In the genomic region with DNA sequence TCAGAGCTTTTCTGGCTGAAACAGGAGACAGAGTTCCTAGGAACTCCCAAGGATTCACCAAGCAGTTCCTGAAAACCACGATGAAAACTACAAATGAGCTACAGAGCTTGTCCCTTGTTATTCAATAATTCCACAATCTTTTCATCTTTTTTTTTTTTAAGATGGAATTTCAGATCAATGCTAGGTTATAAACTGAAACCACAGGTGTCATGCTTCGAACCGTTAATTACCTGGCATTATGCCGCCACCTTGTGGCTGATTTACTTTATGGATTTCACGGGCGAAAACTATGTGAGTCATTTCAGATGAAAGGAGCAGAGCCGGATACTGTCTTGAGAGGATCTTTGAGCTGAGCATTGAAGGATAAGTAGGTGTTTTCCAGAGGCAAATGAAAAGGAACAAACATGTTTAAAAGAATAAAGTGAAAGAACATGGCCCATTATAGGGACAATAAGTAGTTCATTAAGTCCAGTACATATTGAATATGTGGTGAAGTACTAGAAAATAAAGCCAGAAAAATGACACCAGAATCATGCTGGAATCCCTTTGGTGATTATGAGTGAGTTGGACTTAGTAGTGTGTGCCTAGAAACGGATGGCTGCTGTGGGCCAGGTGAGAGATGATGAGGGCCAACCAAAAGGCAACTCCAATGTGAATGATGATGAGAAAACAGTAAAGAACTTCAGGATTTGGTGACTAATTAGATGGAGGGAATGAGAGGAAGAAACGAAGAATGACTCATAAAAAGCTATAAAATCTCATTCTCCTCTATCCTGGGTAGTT, we compare ENCODE assay signal across 1 cellular context.
TF ChIP-seq lines count a peak whose summit lies in the region.

No MANE protein-coding gene starts in this region.

TF ChIP-seq in GM12878, 131 proteins besides CTCF, POLR2A, EP300 and RAD21 (continued from another document):
- TF ChIP-seq, protein P1, sequence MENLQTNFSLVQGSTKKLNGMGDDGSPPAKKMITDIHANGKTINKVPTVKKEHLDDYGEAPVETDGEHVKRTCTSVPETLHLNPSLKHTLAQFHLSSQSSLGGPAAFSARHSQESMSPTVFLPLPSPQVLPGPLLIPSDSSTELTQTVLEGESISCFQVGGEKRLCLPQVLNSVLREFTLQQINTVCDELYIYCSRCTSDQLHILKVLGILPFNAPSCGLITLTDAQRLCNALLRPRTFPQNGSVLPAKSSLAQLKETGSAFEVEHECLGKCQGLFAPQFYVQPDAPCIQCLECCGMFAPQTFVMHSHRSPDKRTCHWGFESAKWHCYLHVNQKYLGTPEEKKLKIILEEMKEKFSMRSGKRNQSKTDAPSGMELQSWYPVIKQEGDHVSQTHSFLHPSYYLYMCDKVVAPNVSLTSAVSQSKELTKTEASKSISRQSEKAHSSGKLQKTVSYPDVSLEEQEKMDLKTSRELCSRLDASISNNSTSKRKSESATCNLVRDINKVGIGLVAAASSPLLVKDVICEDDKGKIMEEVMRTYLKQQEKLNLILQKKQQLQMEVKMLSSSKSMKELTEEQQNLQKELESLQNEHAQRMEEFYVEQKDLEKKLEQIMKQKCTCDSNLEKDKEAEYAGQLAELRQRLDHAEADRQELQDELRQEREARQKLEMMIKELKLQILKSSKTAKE (IDR thresholded peaks at IDR 0.05; ENCODE audit: low read depth, poor library complexity, severe bottlenecking) = peak; percentile 37
- TF ChIP-seq SIX5 (IDR thresholded peaks at IDR 0.05; ENCODE audit: low read depth, low read length, severe bottlenecking) (no peak), FOS (IDR thresholded peaks at IDR 0.05; ENCODE audit: borderline replicate concordance, extremely low read depth, insufficient read length) (no peak), MTA3 (IDR thresholded peaks at IDR 0.05; ENCODE audit: borderline replicate concordance, low read length) (no peak), ESRRA (IDR thresholded peaks at IDR 0.05; ENCODE audit: low read length) (no peak), EZH2 (IDR thresholded peaks at IDR 0.05; ENCODE audit: borderline replicate concordance, control insufficient read depth, low read depth, low read length) (no peak), TCF3 (IDR thresholded peaks at IDR 0.05; ENCODE audit: borderline replicate concordance, insufficient read depth, low read depth, low read length) (0 out of 2 replicates have a peak, but pooled peaks have one; percentile 15), IRF4 (IDR thresholded peaks at IDR 0.05; ENCODE audit: low read depth, low read length) (peak; percentile 57; the same call in 1 of the 2 replicates), DPF2 (IDR thresholded peaks at IDR 0.05) (no peak), HDAC6 (IDR thresholded peaks at IDR 0.05; ENCODE audit: unreplicated experiment) (no peak), CREB1 (IDR thresholded peaks at IDR 0.05; ENCODE audit: low read depth) (no peak)
- TF ChIP-seq, protein P2, sequence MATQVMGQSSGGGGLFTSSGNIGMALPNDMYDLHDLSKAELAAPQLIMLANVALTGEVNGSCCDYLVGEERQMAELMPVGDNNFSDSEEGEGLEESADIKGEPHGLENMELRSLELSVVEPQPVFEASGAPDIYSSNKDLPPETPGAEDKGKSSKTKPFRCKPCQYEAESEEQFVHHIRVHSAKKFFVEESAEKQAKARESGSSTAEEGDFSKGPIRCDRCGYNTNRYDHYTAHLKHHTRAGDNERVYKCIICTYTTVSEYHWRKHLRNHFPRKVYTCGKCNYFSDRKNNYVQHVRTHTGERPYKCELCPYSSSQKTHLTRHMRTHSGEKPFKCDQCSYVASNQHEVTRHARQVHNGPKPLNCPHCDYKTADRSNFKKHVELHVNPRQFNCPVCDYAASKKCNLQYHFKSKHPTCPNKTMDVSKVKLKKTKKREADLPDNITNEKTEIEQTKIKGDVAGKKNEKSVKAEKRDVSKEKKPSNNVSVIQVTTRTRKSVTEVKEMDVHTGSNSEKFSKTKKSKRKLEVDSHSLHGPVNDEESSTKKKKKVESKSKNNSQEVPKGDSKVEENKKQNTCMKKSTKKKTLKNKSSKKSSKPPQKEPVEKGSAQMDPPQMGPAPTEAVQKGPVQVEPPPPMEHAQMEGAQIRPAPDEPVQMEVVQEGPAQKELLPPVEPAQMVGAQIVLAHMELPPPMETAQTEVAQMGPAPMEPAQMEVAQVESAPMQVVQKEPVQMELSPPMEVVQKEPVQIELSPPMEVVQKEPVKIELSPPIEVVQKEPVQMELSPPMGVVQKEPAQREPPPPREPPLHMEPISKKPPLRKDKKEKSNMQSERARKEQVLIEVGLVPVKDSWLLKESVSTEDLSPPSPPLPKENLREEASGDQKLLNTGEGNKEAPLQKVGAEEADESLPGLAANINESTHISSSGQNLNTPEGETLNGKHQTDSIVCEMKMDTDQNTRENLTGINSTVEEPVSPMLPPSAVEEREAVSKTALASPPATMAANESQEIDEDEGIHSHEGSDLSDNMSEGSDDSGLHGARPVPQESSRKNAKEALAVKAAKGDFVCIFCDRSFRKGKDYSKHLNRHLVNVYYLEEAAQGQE (IDR thresholded peaks at IDR 0.05; ENCODE audit: low read depth, low read length) = no peak
- TF ChIP-seq, protein P3, sequence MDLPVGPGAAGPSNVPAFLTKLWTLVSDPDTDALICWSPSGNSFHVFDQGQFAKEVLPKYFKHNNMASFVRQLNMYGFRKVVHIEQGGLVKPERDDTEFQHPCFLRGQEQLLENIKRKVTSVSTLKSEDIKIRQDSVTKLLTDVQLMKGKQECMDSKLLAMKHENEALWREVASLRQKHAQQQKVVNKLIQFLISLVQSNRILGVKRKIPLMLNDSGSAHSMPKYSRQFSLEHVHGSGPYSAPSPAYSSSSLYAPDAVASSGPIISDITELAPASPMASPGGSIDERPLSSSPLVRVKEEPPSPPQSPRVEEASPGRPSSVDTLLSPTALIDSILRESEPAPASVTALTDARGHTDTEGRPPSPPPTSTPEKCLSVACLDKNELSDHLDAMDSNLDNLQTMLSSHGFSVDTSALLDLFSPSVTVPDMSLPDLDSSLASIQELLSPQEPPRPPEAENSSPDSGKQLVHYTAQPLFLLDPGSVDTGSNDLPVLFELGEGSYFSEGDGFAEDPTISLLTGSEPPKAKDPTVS (IDR thresholded peaks at IDR 0.05; ENCODE audit: low read depth, low read length) = no peak
- TF ChIP-seq, protein P4, sequence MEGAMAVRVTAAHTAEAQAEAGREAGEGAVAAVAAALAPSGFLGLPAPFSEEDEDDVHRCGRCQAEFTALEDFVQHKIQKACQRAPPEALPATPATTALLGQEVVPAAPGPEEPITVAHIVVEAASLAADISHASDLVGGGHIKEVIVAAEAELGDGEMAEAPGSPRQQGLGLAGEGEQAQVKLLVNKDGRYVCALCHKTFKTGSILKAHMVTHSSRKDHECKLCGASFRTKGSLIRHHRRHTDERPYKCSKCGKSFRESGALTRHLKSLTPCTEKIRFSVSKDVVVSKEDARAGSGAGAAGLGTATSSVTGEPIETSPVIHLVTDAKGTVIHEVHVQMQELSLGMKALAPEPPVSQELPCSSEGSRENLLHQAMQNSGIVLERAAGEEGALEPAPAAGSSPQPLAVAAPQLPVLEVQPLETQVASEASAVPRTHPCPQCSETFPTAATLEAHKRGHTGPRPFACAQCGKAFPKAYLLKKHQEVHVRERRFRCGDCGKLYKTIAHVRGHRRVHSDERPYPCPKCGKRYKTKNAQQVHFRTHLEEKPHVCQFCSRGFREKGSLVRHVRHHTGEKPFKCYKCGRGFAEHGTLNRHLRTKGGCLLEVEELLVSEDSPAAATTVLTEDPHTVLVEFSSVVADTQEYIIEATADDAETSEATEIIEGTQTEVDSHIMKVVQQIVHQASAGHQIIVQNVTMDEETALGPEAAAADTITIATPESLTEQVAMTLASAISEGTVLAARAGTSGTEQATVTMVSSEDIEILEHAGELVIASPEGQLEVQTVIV (IDR thresholded peaks at IDR 0.05; ENCODE audit: borderline replicate concordance, partially characterized antibody) = no peak
- TF ChIP-seq, protein P5, sequence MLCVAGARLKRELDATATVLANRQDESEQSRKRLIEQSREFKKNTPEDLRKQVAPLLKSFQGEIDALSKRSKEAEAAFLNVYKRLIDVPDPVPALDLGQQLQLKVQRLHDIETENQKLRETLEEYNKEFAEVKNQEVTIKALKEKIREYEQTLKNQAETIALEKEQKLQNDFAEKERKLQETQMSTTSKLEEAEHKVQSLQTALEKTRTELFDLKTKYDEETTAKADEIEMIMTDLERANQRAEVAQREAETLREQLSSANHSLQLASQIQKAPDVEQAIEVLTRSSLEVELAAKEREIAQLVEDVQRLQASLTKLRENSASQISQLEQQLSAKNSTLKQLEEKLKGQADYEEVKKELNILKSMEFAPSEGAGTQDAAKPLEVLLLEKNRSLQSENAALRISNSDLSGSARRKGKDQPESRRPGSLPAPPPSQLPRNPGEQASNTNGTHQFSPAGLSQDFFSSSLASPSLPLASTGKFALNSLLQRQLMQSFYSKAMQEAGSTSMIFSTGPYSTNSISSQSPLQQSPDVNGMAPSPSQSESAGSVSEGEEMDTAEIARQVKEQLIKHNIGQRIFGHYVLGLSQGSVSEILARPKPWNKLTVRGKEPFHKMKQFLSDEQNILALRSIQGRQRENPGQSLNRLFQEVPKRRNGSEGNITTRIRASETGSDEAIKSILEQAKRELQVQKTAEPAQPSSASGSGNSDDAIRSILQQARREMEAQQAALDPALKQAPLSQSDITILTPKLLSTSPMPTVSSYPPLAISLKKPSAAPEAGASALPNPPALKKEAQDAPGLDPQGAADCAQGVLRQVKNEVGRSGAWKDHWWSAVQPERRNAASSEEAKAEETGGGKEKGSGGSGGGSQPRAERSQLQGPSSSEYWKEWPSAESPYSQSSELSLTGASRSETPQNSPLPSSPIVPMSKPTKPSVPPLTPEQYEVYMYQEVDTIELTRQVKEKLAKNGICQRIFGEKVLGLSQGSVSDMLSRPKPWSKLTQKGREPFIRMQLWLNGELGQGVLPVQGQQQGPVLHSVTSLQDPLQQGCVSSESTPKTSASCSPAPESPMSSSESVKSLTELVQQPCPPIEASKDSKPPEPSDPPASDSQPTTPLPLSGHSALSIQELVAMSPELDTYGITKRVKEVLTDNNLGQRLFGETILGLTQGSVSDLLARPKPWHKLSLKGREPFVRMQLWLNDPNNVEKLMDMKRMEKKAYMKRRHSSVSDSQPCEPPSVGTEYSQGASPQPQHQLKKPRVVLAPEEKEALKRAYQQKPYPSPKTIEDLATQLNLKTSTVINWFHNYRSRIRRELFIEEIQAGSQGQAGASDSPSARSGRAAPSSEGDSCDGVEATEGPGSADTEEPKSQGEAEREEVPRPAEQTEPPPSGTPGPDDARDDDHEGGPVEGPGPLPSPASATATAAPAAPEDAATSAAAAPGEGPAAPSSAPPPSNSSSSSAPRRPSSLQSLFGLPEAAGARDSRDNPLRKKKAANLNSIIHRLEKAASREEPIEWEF (IDR thresholded peaks at IDR 0.05; ENCODE audit: insufficient replicate concordance, low read depth, low read length) = no peak
- TF ChIP-seq, protein P6, sequence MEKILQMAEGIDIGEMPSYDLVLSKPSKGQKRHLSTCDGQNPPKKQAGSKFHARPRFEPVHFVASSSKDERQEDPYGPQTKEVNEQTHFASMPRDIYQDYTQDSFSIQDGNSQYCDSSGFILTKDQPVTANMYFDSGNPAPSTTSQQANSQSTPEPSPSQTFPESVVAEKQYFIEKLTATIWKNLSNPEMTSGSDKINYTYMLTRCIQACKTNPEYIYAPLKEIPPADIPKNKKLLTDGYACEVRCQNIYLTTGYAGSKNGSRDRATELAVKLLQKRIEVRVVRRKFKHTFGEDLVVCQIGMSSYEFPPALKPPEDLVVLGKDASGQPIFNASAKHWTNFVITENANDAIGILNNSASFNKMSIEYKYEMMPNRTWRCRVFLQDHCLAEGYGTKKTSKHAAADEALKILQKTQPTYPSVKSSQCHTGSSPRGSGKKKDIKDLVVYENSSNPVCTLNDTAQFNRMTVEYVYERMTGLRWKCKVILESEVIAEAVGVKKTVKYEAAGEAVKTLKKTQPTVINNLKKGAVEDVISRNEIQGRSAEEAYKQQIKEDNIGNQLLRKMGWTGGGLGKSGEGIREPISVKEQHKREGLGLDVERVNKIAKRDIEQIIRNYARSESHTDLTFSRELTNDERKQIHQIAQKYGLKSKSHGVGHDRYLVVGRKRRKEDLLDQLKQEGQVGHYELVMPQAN (conservative IDR thresholded peaks at IDR 0.05) = no peak
- TF ChIP-seq, protein P7, sequence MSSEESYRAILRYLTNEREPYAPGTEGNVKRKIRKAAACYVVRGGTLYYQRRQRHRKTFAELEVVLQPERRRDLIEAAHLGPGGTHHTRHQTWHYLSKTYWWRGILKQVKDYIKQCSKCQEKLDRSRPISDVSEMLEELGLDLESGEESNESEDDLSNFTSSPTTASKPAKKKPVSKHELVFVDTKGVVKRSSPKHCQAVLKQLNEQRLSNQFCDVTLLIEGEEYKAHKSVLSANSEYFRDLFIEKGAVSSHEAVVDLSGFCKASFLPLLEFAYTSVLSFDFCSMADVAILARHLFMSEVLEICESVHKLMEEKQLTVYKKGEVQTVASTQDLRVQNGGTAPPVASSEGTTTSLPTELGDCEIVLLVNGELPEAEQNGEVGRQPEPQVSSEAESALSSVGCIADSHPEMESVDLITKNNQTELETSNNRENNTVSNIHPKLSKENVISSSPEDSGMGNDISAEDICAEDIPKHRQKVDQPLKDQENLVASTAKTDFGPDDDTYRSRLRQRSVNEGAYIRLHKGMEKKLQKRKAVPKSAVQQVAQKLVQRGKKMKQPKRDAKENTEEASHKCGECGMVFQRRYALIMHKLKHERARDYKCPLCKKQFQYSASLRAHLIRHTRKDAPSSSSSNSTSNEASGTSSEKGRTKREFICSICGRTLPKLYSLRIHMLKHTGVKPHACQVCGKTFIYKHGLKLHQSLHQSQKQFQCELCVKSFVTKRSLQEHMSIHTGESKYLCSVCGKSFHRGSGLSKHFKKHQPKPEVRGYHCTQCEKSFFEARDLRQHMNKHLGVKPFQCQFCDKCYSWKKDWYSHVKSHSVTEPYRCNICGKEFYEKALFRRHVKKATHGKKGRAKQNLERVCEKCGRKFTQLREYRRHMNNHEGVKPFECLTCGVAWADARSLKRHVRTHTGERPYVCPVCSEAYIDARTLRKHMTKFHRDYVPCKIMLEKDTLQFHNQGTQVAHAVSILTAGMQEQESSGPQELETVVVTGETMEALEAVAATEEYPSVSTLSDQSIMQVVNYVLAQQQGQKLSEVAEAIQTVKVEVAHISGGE (CRISPR knock-in tag; IDR thresholded peaks at IDR 0.05) = no peak
